In the genomic region with DNA sequence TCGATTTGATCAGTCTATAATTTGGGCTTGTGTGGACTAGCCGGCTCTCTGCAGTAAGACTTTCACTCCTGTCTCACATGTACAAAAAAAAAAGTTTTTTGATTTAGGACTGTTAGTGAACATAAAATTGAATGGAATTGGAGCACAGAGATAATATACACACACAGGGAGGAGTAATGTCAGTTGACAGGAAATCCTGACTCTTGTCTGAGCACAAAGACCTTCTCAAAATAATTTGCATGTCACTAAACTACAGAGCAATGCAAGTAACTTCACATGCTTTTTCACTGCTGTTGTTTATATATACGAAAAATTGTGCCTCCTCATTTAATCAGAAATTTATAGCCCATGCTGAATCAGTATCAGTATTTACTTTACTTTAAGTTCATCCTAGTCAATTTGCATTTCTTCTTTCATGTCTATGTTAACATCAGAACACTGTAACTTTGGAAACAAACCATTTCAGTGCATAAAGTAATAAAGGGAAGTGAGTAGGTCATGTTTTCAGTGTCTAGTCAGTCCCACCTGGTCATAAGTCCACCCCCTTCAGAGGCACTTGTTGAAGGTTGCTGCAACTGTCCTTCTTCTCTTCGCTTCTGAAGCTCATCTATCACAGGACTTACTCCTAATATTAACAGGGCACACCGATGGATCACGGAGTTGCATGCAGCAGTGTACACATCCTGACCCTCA, we compare ENCODE assay signal across 12 cellular contexts.
DNase-seq lines count a peak whose midpoint lies in the region; ATAC-seq and TF ChIP-seq lines count a peak whose summit lies in the region.
"Had no signal": no experiment of that assay in that cellular context is flagged by ENCODE, and none has a peak within 500 bp of the region (broad histone marks: within the 10 kb centered on the region; RNA-seq: fewer than 3 reads in every experiment).

No MANE protein-coding gene starts in this region.

- DNase-seq in activated CD4-positive, CD25-positive, alpha-beta regulatory T cell (lab: John Stamatoyannopoulos, UW): no peak
- DNase-seq in left lobe of liver (ENCODE audit: low spot score) (no peak), left lung (no peak), DMS53 (lab: John Stamatoyannopoulos, UW) (no peak), NCI-H524 treated with DMSO at 0.1 percent for 48 hours (lab: John Stamatoyannopoulos, UW) (no peak)
- DNase-seq: 8988T, EL, occipital lobe, stomach had no signal

- TF ChIP-seq CTCF in left lung (IDR thresholded peaks at IDR 0.05): no peak

- peaks cover 0 to 83% of the 10 kb centered on the region in 2 donors for H3K36me3 ChIP-seq in left lung

- no peaks in the 10 kb centered on the region for H3K27me3 ChIP-seq in left lung
- H3K27me3 ChIP-seq: stomach had no signal

- intact Hi-C loops in left lung (cut with DNase I): no loop called here

- H3K27ac ChIP-seq in left lung: peak overlapping the region in 1 of 2 donors; percentile 23
- H3K27ac ChIP-seq: stomach had no signal

- no peaks in the 10 kb centered on the region for H3K9me3 ChIP-seq in left lung
- H3K9me3 ChIP-seq: stomach had no signal

- H3K4me3 ChIP-seq in left lung: no peak overlapping the region
- H3K4me3 ChIP-seq: stomach had no signal

- no peaks in the 10 kb centered on the region for H3K4me1 ChIP-seq in left lung

- peak; percentile 7 to 55 for ATAC-seq in activated CD4-positive, CD25-positive, alpha-beta regulatory T cell treated with anti-CD3 and anti-CD28 coated beads, Interleukin-2, amount 50 U/mL, for 24 hours
- ATAC-seq in GM21515 (IDR thresholded peaks at IDR 0.05; ENCODE audit: unreplicated experiment): peak; percentile 81
- ATAC-seq in HG03342 (IDR thresholded peaks at IDR 0.05; ENCODE audit: unreplicated experiment): peak; percentile 90
- ATAC-seq in left lobe of liver: peak; percentile 34
- no peak for ATAC-seq in left lung
